In the genomic region with DNA sequence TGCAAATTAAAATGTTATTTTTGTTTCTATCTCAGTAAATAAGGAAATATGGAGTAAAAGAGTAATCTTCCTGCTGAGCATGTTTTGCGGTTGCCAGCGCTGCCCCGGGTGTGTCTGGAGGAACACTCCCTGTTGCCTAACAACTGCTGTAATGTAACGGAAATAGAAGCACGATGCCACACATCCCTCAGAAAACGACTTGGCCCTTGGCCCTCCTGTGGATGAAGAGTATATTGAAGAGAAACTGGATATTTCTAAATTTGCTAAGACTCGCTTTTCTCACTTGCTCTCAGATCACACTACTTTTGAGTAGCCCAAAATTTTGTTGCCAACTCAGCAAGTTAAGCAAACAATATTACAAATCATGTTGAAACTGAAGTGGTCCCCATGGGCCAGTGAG, we compare ENCODE assay signal across 8 cellular contexts.
A peak's percentile ranks its signal among the peaks of the same experiment; 100 is the strongest.
DNase-seq lines count a peak whose midpoint lies in the region; ATAC-seq and TF ChIP-seq lines count a peak whose summit lies in the region.

No MANE protein-coding gene starts in this region.

- H3F3A ChIP-seq in OCI-LY1 (ENCODE audit: insufficient read depth, low read length) = no peaks in the 10 kb centered on the region

- no peaks in the 10 kb centered on the region for H3K9me3 ChIP-seq in OCI-LY1 (ENCODE audit: low read length)
- H3K9me3 ChIP-seq in parathyroid adenoma (ENCODE audit: control insufficient read depth, low read length) = no peaks in the 10 kb centered on the region

- H3K4me2 ChIP-seq in OCI-LY1 (ENCODE audit: low read length) (no peak overlapping the region), parathyroid adenoma (ENCODE audit: low read length) (no peak overlapping the region)

- ATAC-seq in HG02884 (IDR thresholded peaks at IDR 0.05; ENCODE audit: unreplicated experiment) = peak; percentile 56
- no peak for ATAC-seq in GM19452 (IDR thresholded peaks at IDR 0.05; ENCODE audit: unreplicated experiment)

- DNase-seq in NCI-H1417 (lab: John Stamatoyannopoulos, UW) (peak; percentile 5 to 57 (median 17)), NCI-H1417 treated with DMSO at 0.1 percent for 48 hours (lab: John Stamatoyannopoulos, UW) (no peak), foreskin fibroblast (peak; percentile 84 to 88)
- DNase-seq in activated effector memory CD4-positive, alpha-beta T cell treated with anti-CD3 and anti-CD28 coated beads, Interleukin-2, amount 50 U/mL, for 16 hours = peak; percentile 72

- H3K27ac ChIP-seq in OCI-LY1 (ENCODE audit: low read depth, low read length, poor library complexity, severe bottlenecking) (no peak overlapping the region), parathyroid adenoma (no peak overlapping the region)

- no peaks in the 10 kb centered on the region for H3K9me2 ChIP-seq in OCI-LY1 (ENCODE audit: low read depth, low read length)

- TF ChIP-seq CTCF in OCI-LY1 (IDR thresholded peaks at IDR 0.05; ENCODE audit: low read length) (peak; percentile 35; the same call in 1 of the 2 replicates), foreskin fibroblast (IDR thresholded peaks at IDR 0.05; ENCODE audit: low read depth, low read length) (peak; percentile 34), parathyroid adenoma (IDR thresholded peaks at IDR 0.05) (peak; percentile 17)

- H3K27me3 ChIP-seq in OCI-LY1 (ENCODE audit: insufficient read depth, low read length) (no peaks in the 10 kb centered on the region), parathyroid adenoma (ENCODE audit: control insufficient read depth, insufficient read depth, low read length) (no peaks in the 10 kb centered on the region)

- H2AFZ ChIP-seq in OCI-LY1 (ENCODE audit: low read length) = no peak overlapping the region
- H2AFZ ChIP-seq in parathyroid adenoma = no peak overlapping the region

- no peak overlapping the region for H3K9ac ChIP-seq in OCI-LY1 (ENCODE audit: low read length)
- H3K9ac ChIP-seq in parathyroid adenoma = no peak overlapping the region

- H3K79me2 ChIP-seq in OCI-LY1 (ENCODE audit: insufficient read depth, low read length) (no peaks in the 10 kb centered on the region), parathyroid adenoma (no peaks in the 10 kb centered on the region)

- H3K36me3 ChIP-seq in OCI-LY1 (ENCODE audit: insufficient read depth, low read length) (no peaks in the 10 kb centered on the region), parathyroid adenoma (ENCODE audit: control insufficient read depth, insufficient read depth, low read length) (no peaks in the 10 kb centered on the region)

- no peak overlapping the region for H3K4me3 ChIP-seq in OCI-LY1 (ENCODE audit: low read depth, low read length, poor library complexity, severe bottlenecking)
- H3K4me3 ChIP-seq in foreskin fibroblast (ENCODE audit: low read depth in 1 of 2, low read length in 2 of 2) = no peak overlapping the region
- no peak overlapping the region for H3K4me3 ChIP-seq in parathyroid adenoma (ENCODE audit: low read depth, low read length)

- H3K4me1 ChIP-seq in OCI-LY1 (ENCODE audit: insufficient read depth, low read length, severe bottlenecking) (peaks cover 55% of the 10 kb centered on the region), parathyroid adenoma (no peaks in the 10 kb centered on the region)

- no peaks in the 10 kb centered on the region for H4K20me1 ChIP-seq in OCI-LY1 (ENCODE audit: insufficient read depth, low read length)
